In the genomic region with DNA sequence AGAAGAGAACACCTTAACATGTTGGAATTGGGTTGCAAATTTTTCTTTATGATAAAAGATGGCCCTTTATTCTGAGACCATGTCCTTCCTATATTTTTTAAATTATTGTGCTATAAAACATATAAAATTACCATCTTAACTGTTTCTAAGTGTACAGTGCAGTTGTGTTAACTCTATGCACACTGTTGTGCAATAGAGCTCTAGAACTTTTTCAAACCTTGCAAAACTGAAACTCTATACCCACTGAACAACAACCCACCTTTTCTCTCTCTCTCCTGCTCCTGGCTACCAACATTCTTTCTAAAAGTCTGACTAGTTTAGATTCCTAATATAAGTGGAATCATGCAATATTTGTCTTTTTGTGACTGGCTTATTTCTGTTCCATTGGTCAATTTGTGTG, we compare ENCODE assay signal across 20 cellular contexts.
"Had no signal": no experiment of that assay in that cellular context is flagged by ENCODE, and none has a peak within 500 bp of the region (broad histone marks: within the 10 kb centered on the region; RNA-seq: fewer than 3 reads in every experiment).

No MANE protein-coding gene starts in this region.

- H3K27ac ChIP-seq: epithelial cell of prostate, esophagus muscularis mucosa, gastrocnemius medialis, left ventricle myocardium inferior, neural progenitor cell, ovary had no signal

- H3K27me3 Mint-ChIP-seq: dendritic cell treated with granulocyte-macrophage colony-stimulating factor and Interleukin-4, amounts not matched to agents 40 ng/mL and 50 ng/mL, for 4 days had no signal

- H3K4me1 Mint-ChIP-seq: neural progenitor cell; stimulated activated memory B cell treated with anti-CD40 and anti-IgM and Interleukin-4, amounts not matched to agents 10 μg/mL and 1 μg/mL and 100 μg/mL, for 72 hours had no signal

- H3K27ac Mint-ChIP-seq: dendritic cell treated with granulocyte-macrophage colony-stimulating factor and Interleukin-4, amounts not matched to agents 40 ng/mL and 50 ng/mL, for 4 days; effector memory CD8-positive, alpha-beta T cell; natural killer cell treated with Interleukin-12 subunit alpha and Interleukin-12 subunit beta and Interleukin-15 and Interleukin-18, amount 100 ng/mL, for 72 hours; neural progenitor cell; stimulated activated memory B cell treated with anti-CD40 and anti-IgM and Interleukin-4, amounts not matched to agents 10 μg/mL and 1 μg/mL and 100 μg/mL, for 72 hours; stimulated activated naive CD8-positive, alpha-beta T cell treated with anti-CD3 and anti-CD28 coated beads, Interleukin-15, amount 100 ng/mL, for 72 hours had no signal

- ATAC-seq: effector memory CD8-positive, alpha-beta T cell; gastrocnemius medialis; natural killer cell treated with Interleukin-12 subunit alpha and Interleukin-12 subunit beta and Interleukin-15 and Interleukin-18, amount 100 ng/mL, for 72 hours; right cardiac atrium; stimulated activated memory B cell treated with anti-CD40 and anti-IgM and Interleukin-4, amounts not matched to agents 10 μg/mL and 1 μg/mL and 100 μg/mL, for 72 hours; stimulated activated naive CD8-positive, alpha-beta T cell treated with anti-CD3 and anti-CD28 coated beads, Interleukin-15, amount 100 ng/mL, for 72 hours had no signal

- H3K36me3 Mint-ChIP-seq: natural killer cell treated with Interleukin-12 subunit alpha and Interleukin-12 subunit beta and Interleukin-15 and Interleukin-18, amount 100 ng/mL, for 72 hours; neural progenitor cell; stimulated activated memory B cell treated with anti-CD40 and anti-IgM and Interleukin-4, amounts not matched to agents 10 μg/mL and 1 μg/mL and 100 μg/mL, for 72 hours had no signal

- DNase-seq: effector memory CD8-positive, alpha-beta T cell; gastrocnemius medialis; islet precursor cell; left ventricle myocardium inferior; mesenchymal stem cell; midbrain; nucleus accumbens; ovary; right cardiac atrium; spleen; stimulated activated CD4-positive, alpha-beta T cell treated with anti-CD3 and anti-CD28 coated beads, Interleukin-15, amount 100 ng/mL, for 24 hours; stimulated activated CD4-positive, alpha-beta T cell treated with anti-CD3 and anti-CD28 coated beads, Interleukin-1b, Interleukin-23, amount 100 ng/mL, for 48 hours; stimulated activated CD4-positive, alpha-beta T cell treated with anti-CD3 and anti-CD28 coated beads, Interleukin-4, amount 100 ng/mL, for 24 hours; stimulated activated naive CD8-positive, alpha-beta T cell treated with anti-CD3 and anti-CD28 coated beads, Interleukin-15, amount 100 ng/mL, for 72 hours had no signal

- H3K9me3 Mint-ChIP-seq: dendritic cell treated with granulocyte-macrophage colony-stimulating factor and Interleukin-4, amounts not matched to agents 40 ng/mL and 50 ng/mL, for 4 days; effector memory CD8-positive, alpha-beta T cell; natural killer cell treated with Interleukin-12 subunit alpha and Interleukin-12 subunit beta and Interleukin-15 and Interleukin-18, amount 100 ng/mL, for 72 hours; neural progenitor cell; stimulated activated memory B cell treated with anti-CD40 and anti-IgM and Interleukin-4, amounts not matched to agents 10 μg/mL and 1 μg/mL and 100 μg/mL, for 72 hours; stimulated activated naive CD8-positive, alpha-beta T cell treated with anti-CD3 and anti-CD28 coated beads, Interleukin-15, amount 100 ng/mL, for 72 hours had no signal

- H3K4me3 Mint-ChIP-seq: dendritic cell treated with granulocyte-macrophage colony-stimulating factor and Interleukin-4, amounts not matched to agents 40 ng/mL and 50 ng/mL, for 4 days; effector memory CD8-positive, alpha-beta T cell; natural killer cell treated with Interleukin-12 subunit alpha and Interleukin-12 subunit beta and Interleukin-15 and Interleukin-18, amount 100 ng/mL, for 72 hours; neural progenitor cell; stimulated activated memory B cell treated with anti-CD40 and anti-IgM and Interleukin-4, amounts not matched to agents 10 μg/mL and 1 μg/mL and 100 μg/mL, for 72 hours; stimulated activated naive CD8-positive, alpha-beta T cell treated with anti-CD3 and anti-CD28 coated beads, Interleukin-15, amount 100 ng/mL, for 72 hours had no signal
